In genomic region chr10:118569882-118570252, GRCh38 we compare ENCODE assay signal across 18 cellular contexts. TPM values are rescaled to one million over a fixed set of nuclear protein-coding genes. Genes with fewer than 3 reads are reported as not detected.
DNase-seq lines count a peak whose midpoint lies in the region; ATAC-seq and TF ChIP-seq lines count a peak whose summit lies in the region.
"Had no signal": no experiment of that assay in that cellular context is flagged by ENCODE, and none has a peak within 500 bp of the region (broad histone marks: within the 10 kb centered on the region; RNA-seq: fewer than 3 reads in every experiment).

No MANE protein-coding gene starts in this region.

- POLR2A ChIA-PET in activated CD4-positive, alpha-beta T cell treated with anti-CD3 and anti-CD28 coated beads for 36 hours (lab: Charles Lee), result no interaction called here

- no peak overlapping the region for H3K27ac Mint-ChIP-seq in immature natural killer cell
- no peak overlapping the region for H3K27ac Mint-ChIP-seq in activated CD4-positive, alpha-beta T cell treated with anti-CD3 and anti-CD28 coated beads for 36 hours

- H3K4me1 Mint-ChIP-seq in immature natural killer cell, result no peaks in the 10 kb centered on the region
- H3K4me1 Mint-ChIP-seq in activated CD4-positive, alpha-beta T cell treated with anti-CD3 and anti-CD28 coated beads for 36 hours, result peaks cover 4% of the 10 kb centered on the region

- H3K27ac ChIP-seq in VCaP (0 out of 2 replicates have a peak overlapping the region, but pooled peaks have one; percentile 22), dorsolateral prefrontal cortex (peak overlapping the region in 40 of 59 donors; percentile 14 to 84 (median 65)), temporal lobe (ENCODE audit: low read depth, low read length) (peak overlapping the region; percentile 87)
- H3K27ac ChIP-seq: BLaER1 had no signal

- peaks cover 0 to 4% (median 2%) of the 10 kb centered on the region in 3 donors for H3K27me3 Mint-ChIP-seq in immature natural killer cell (ENCODE audit: low read depth in 3 of 3)
- H3K27me3 Mint-ChIP-seq in activated CD4-positive, alpha-beta T cell treated with anti-CD3 and anti-CD28 coated beads for 36 hours, result no peaks in the 10 kb centered on the region

- intact Hi-C loops in dorsolateral prefrontal cortex (cut with DNase I), result loop anchor here (2.0 to 10.0 kb wide), 3 partner anchors 102 to 1075 kb away; no protein-coding TSS in a partner anchor
- intact Hi-C loops in activated CD4-positive, alpha-beta T cell treated with anti-CD3 and anti-CD28 coated beads for 36 hours (cut with DNase I, micrococcal nuclease), result loop anchor here in 1 of 2 experiments (5.0 kb wide), 1 partner anchor 457 kb away; the partner anchor contains the start of gene NANOS1

- H3K4me3 Mint-ChIP-seq in immature natural killer cell, result no peak overlapping the region
- no peak overlapping the region for H3K4me3 Mint-ChIP-seq in activated CD4-positive, alpha-beta T cell treated with anti-CD3 and anti-CD28 coated beads for 36 hours

- peaks cover 0 to 3% (median 0%) of the 10 kb centered on the region in 45 donors for H3K27me3 ChIP-seq in dorsolateral prefrontal cortex
- H3K27me3 ChIP-seq: BLaER1 had no signal

- H3K36me3 Mint-ChIP-seq in immature natural killer cell, result no peaks in the 10 kb centered on the region
- H3K36me3 Mint-ChIP-seq in activated CD4-positive, alpha-beta T cell treated with anti-CD3 and anti-CD28 coated beads for 36 hours (ENCODE audit: low read depth), result no peaks in the 10 kb centered on the region
- H3K36me3 Mint-ChIP-seq: CD4-positive, CD25-positive, alpha-beta regulatory T cell had no signal

- H3K9me3 Mint-ChIP-seq in immature natural killer cell, result no peaks in the 10 kb centered on the region
- no peaks in the 10 kb centered on the region for H3K9me3 Mint-ChIP-seq in activated CD4-positive, alpha-beta T cell treated with anti-CD3 and anti-CD28 coated beads for 36 hours (ENCODE audit: low read depth)
- H3K9me3 Mint-ChIP-seq: CD4-positive, CD25-positive, alpha-beta regulatory T cell had no signal

- ATAC-seq in left lobe of liver (peak; percentile 77), GM18861 (IDR thresholded peaks at IDR 0.05; ENCODE audit: unreplicated experiment) (no peak)
- ATAC-seq in activated CD4-positive, alpha-beta T cell treated with anti-CD3 and anti-CD28 coated beads for 36 hours, result no peak

- DNase-seq in dorsolateral prefrontal cortex, result no peak
- no peak for DNase-seq in left lobe of liver (ENCODE audit: low spot score)
- no peak for DNase-seq in immature natural killer cell
- DNase-seq in activated CD4-positive, alpha-beta T cell treated with anti-CD3 and anti-CD28 coated beads for 36 hours, result no peak
- DNase-seq: CD4-positive, CD25-positive, alpha-beta regulatory T cell; DMS153; Karpas-422; NCI-H1092; NCI-H1417 treated with DMSO at 0.1 percent for 48 hours; NCI-H524 treated with DMSO at 0.1 percent for 48 hours; NCI-H774; SIG-M5 had no signal

- CTCF ChIA-PET in activated CD4-positive, alpha-beta T cell treated with anti-CD3 and anti-CD28 coated beads for 36 hours (lab: Charles Lee), result interaction anchor here (0.6 to 5.1 kb wide), 12 partner anchors 8 to 440 kb away, joined by 3 to 81 read pairs (median 4); no protein-coding TSS in a partner anchor

- TF ChIP-seq CTCF in VCaP (conservative IDR thresholded peaks at IDR 0.05), result no peak
- TF ChIP-seq CTCF in dorsolateral prefrontal cortex (IDR thresholded peaks at IDR 0.05 in 54 of 56, conservative IDR thresholded peaks at IDR 0.05 in 2 of 56; ENCODE audit: low read depth in 1 of 56, partially characterized antibody in 56 of 56), result no peak

- H3K4me3 ChIP-seq in dorsolateral prefrontal cortex, result no peak overlapping the region
- H3K4me3 ChIP-seq: BLaER1 had no signal

RNA-seq across cellular contexts. Expression of gene PRLHR, which starts 25.6 kb away (rescaled TPM):
- total RNA-seq in dorsolateral prefrontal cortex (1 to 10 TPM in 104 of 120 experiments, under 1 TPM in 16; 0.25 to 4.6 (median 1.7) TPM), left lobe of liver (not detected), temporal lobe (2.0 TPM)
- polyA plus RNA-seq in immature natural killer cell, result not detected
- not detected for total RNA-seq in activated CD4-positive, alpha-beta T cell treated with anti-CD3 and anti-CD28 coated beads for 36 hours
- total RNA-seq: A172; CD4-positive, CD25-positive, alpha-beta regulatory T cell; HT-29 had no signal
- polyA plus RNA-seq: CD4-positive, CD25-positive, alpha-beta regulatory T cell had no signal

Comparison
In these comparisons a context has a peak if more than half of its experiments do, and no peak if none do; other contexts are left out.
1. H3K27ac ChIP-seq: peak in every context shown above with its lines; median percentile 87 in temporal lobe; 65 in dorsolateral prefrontal cortex; 22 in VCaP.